ENCODE assay signal across 17 cellular contexts in the genomic region with DNA sequence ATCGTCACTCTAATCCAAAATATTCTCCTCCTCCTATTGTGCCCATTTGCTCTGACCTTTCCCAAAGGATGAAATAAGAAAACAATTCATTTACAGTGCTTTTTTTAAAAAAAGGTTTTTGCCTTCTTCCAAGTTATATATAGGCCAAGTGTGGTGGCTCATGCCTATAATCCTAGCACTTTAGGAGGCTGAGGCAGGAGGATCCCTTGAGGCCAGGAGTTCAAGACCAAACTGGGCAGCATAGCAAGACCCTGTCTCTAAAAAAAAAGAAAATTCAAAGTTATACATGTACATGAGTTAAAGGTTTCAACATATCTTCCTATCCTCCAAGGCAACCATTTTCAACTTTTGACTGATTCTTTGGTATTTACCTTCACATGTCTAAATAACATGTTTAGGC. TPM values are rescaled to one million over a fixed set of nuclear protein-coding genes. Genes with fewer than 3 reads are reported as not detected.
DNase-seq lines count a peak whose midpoint lies in the region; ATAC-seq and TF ChIP-seq lines count a peak whose summit lies in the region.
"Had no signal": no experiment of that assay in that cellular context is flagged by ENCODE, and none has a peak within 500 bp of the region (broad histone marks: within the 10 kb centered on the region; RNA-seq: fewer than 3 reads in every experiment).

No MANE protein-coding gene starts in this region.

- H3K9me3 Mint-ChIP-seq in MCF 10A (ENCODE audit: unreplicated experiment) = no peaks in the 10 kb centered on the region
- no peaks in the 10 kb centered on the region for H3K9me3 Mint-ChIP-seq in type B pancreatic cell
- no peaks in the 10 kb centered on the region for H3K9me3 Mint-ChIP-seq in activated T-cell treated with anti-CD3 and anti-CD28 coated beads, Interleukin-2, amount 50 U/mL, for 72 hours
- H3K9me3 Mint-ChIP-seq: CD14-positive monocyte; CD4-positive, alpha-beta memory T cell; H9 had no signal

- H3K4me3 Mint-ChIP-seq in MCF 10A (ENCODE audit: unreplicated experiment) (no peak overlapping the region), type B pancreatic cell (no peak overlapping the region)
- H3K4me3 Mint-ChIP-seq in activated T-cell treated with anti-CD3 and anti-CD28 coated beads, Interleukin-2, amount 50 U/mL, for 72 hours = no peak overlapping the region
- H3K4me3 Mint-ChIP-seq: CD14-positive monocyte; CD4-positive, alpha-beta memory T cell; H9 had no signal

- no peak for DNase-seq in breast epithelium (ENCODE audit: low spot score in 2 of 2)
- DNase-seq in MCF 10A (ENCODE audit: unreplicated experiment) = no peak
- peak; percentile 44 for DNase-seq in SK-MEL-5 (ENCODE audit: low read depth, low spot score)
- no peak for DNase-seq in type B pancreatic cell (ENCODE audit: extremely low spot score, unreplicated experiment)
- no peak for DNase-seq in MG63
- no peak for DNase-seq in activated T-cell treated with anti-CD3 and anti-CD28 coated beads, Interleukin-2, amount 50 U/mL, for 72 hours
- DNase-seq: 8988T; CD4-positive, alpha-beta memory T cell; DMS79 treated with DMSO at 0.1 percent for 48 hours; GF-D8; H9; IMR-90 had no signal

- H3K27ac Mint-ChIP-seq in MCF 10A (ENCODE audit: low read depth, unreplicated experiment) (no peak overlapping the region), type B pancreatic cell (peak overlapping the region; percentile 90)
- H3K27ac Mint-ChIP-seq in activated T-cell treated with anti-CD3 and anti-CD28 coated beads, Interleukin-2, amount 50 U/mL, for 72 hours = no peak overlapping the region
- H3K27ac Mint-ChIP-seq: CD14-positive monocyte, H9 had no signal

- TF ChIP-seq CTCF in breast epithelium (IDR thresholded peaks at IDR 0.05) = no peak
- no peak for TF ChIP-seq CTCF in MCF 10A (IDR thresholded peaks at IDR 0.05; ENCODE audit: unreplicated experiment)
- no peak for TF ChIP-seq CTCF in type B pancreatic cell (conservative IDR thresholded peaks at IDR 0.05)

- CTCF ChIA-PET in MCF 10A (lab: Yijun Ruan, JAX) = interaction anchor here (2.0 kb wide), 1 partner anchor 20 kb away, joined by 8 read pairs; no protein-coding TSS in a partner anchor

- H3K36me3 ChIP-seq in breast epithelium (no peaks in the 10 kb centered on the region), MG63 (no peaks in the 10 kb centered on the region)
- H3K36me3 ChIP-seq: BLaER1 had no signal

- H3K4me3 ChIP-seq in breast epithelium (no peak overlapping the region), MG63 (no peak overlapping the region)
- H3K4me3 ChIP-seq: BLaER1 had no signal

- in situ Hi-C loops in SK-MEL-5 (cut with HindIII; ENCODE audit: low pct_unique_long_range_greater_than_20kb, low sequenced_read_pairs) = no loop called here

- H3K36me3 Mint-ChIP-seq in MCF 10A (ENCODE audit: insufficient read depth, unreplicated experiment) (no peaks in the 10 kb centered on the region), type B pancreatic cell (no peaks in the 10 kb centered on the region)
- H3K36me3 Mint-ChIP-seq in activated T-cell treated with anti-CD3 and anti-CD28 coated beads, Interleukin-2, amount 50 U/mL, for 72 hours (ENCODE audit: insufficient read depth in 2 of 2) = no peaks in the 10 kb centered on the region
- H3K36me3 Mint-ChIP-seq: CD14-positive monocyte; CD4-positive, alpha-beta memory T cell had no signal

- TF ChIP-seq EP300 in Ishikawa (IDR thresholded peaks at IDR 0.05; ENCODE audit: borderline replicate concordance) = no peak

- POLR2A ChIA-PET in MCF 10A (lab: Yijun Ruan, JAX) = interaction anchor here (0.8 to 2.8 kb wide), 2 partner anchors 9 to 262 kb away, joined by 3 to 28 read pairs; partner anchors contain the start of gene USP1

- ATAC-seq in HG03521 (IDR thresholded peaks at IDR 0.05; ENCODE audit: unreplicated experiment) = no peak
- ATAC-seq in activated T-cell treated with anti-CD3 and anti-CD28 coated beads, Interleukin-2, amount 50 U/mL, for 72 hours (replicated peaks in 1 of 2) = no peak

- no peaks in the 10 kb centered on the region for H3K27me3 ChIP-seq in breast epithelium
- no peaks in the 10 kb centered on the region for H3K27me3 ChIP-seq in MG63
- H3K27me3 ChIP-seq: BLaER1 had no signal

- H3K27ac ChIP-seq in breast epithelium = peak overlapping the region; percentile 60 to 66
- H3K27ac ChIP-seq: BLaER1, HL-60 had no signal

- no peaks in the 10 kb centered on the region for H3K4me1 ChIP-seq in breast epithelium

- H3K4me1 Mint-ChIP-seq in MCF 10A (ENCODE audit: insufficient read depth, unreplicated experiment) (peaks cover 12% of the 10 kb centered on the region), type B pancreatic cell (ENCODE audit: unreplicated experiment) (peaks cover 11% of the 10 kb centered on the region)
- no peaks in the 10 kb centered on the region for H3K4me1 Mint-ChIP-seq in activated T-cell treated with anti-CD3 and anti-CD28 coated beads, Interleukin-2, amount 50 U/mL, for 72 hours (ENCODE audit: low read depth)
- H3K4me1 Mint-ChIP-seq: CD4-positive, alpha-beta memory T cell had no signal

- H3K27me3 Mint-ChIP-seq in MCF 10A (ENCODE audit: insufficient read depth, unreplicated experiment) (no peaks in the 10 kb centered on the region), type B pancreatic cell (no peaks in the 10 kb centered on the region)
- H3K27me3 Mint-ChIP-seq in activated T-cell treated with anti-CD3 and anti-CD28 coated beads, Interleukin-2, amount 50 U/mL, for 72 hours (ENCODE audit: low read depth) = no peaks in the 10 kb centered on the region
- H3K27me3 Mint-ChIP-seq: CD4-positive, alpha-beta memory T cell had no signal

- intact Hi-C loops in breast epithelium (cut with DNase I; ENCODE audit: low total_unique reads) (no loop called here), MCF 10A (cut with micrococcal nuclease) (no loop called here)

- TF ChIP-seq POLR2A in breast epithelium (IDR thresholded peaks at IDR 0.05) = no peak

- no peak for TF ChIP-seq RAD21 in Ishikawa (IDR thresholded peaks at IDR 0.05; ENCODE audit: low read depth)

- H3K9me3 ChIP-seq in breast epithelium (no peaks in the 10 kb centered on the region), MG63 (no peaks in the 10 kb centered on the region)
- H3K9me3 ChIP-seq: BLaER1 had no signal

- BruUV-seq in MCF 10A (replicated peaks; lab: Mats Ljungman, UMichigan) = no TSS peak

TF ChIP-seq in Ishikawa, 13 proteins besides CTCF, POLR2A, EP300 and RAD21:
- no peak for TF ChIP-seq EGR1 (IDR thresholded peaks at IDR 0.05)
- TF ChIP-seq FOXM1 (IDR thresholded peaks at IDR 0.05; ENCODE audit: borderline replicate concordance, low read depth) = 0 out of 2 replicates have a peak, but pooled peaks have one; percentile 14

RNA-seq across cellular contexts. Expression of gene USP1, which starts 10.1 kb away (rescaled TPM):
- total RNA-seq in breast epithelium (10 to 100 TPM; 19.4 to 39.7 (median 29.8) TPM), MCF 10A (2022) (32.8 and 47.2 TPM in 2 replicates), type B pancreatic cell (ENCODE audit: low replicate concordance) (30.4 and 44.2 TPM in 2 replicates)
- 30.4 and 31.2 TPM in 2 replicates for total RNA-seq in SK-MEL-5 (2014; rRNA removed; shearing (Covaris generic))
- polyA plus RNA-seq in SK-MEL-5 (2015; cell fraction: cytosol; rRNA removed) = 16.9 and 23.3 TPM in 2 replicates
- 10.4 and 11.6 TPM in 2 replicates for polyA plus RNA-seq in SK-MEL-5 (2015; cell fraction: nucleus; rRNA removed)
- 39.8 and 71.3 TPM in 2 replicates for total RNA-seq in MG63 (2014; rRNA removed; shearing (Covaris generic); ENCODE audit: low replicate concordance)
- total RNA-seq in activated T-cell treated with anti-CD3 and anti-CD28 coated beads, Interleukin-2, amount 50 U/mL, for 72 hours = 10 to 100 TPM; 74.8 to 84.3 TPM
